34 cellular contexts compared by ENCODE assay signal in genomic region chr13:113361406-113361805, GRCh38. TPM values are rescaled to one million over a fixed set of nuclear protein-coding genes. Genes with fewer than 3 reads are reported as not detected.
DNase-seq lines count a peak whose midpoint lies in the region; ATAC-seq, FAIRE-seq and TF ChIP-seq lines count a peak whose summit lies in the region.
"Had no signal": no experiment of that assay in that cellular context is flagged by ENCODE, and none has a peak within 500 bp of the region (broad histone marks: within the 10 kb centered on the region; RNA-seq: fewer than 3 reads in every experiment).

No MANE protein-coding gene starts in this region.

- H3K4me1 Mint-ChIP-seq in nephron progenitor cell = peaks cover 19% of the 10 kb centered on the region

- H3K36me3 ChIP-seq in K562 (ENCODE audit: control insufficient read depth, insufficient read depth, low read length) = 0 out of 3 replicates have a peak, but pooled peaks cover 3% of the 10 kb centered on the region
- H3K36me3 ChIP-seq: adrenal gland, BLaER1, pancreas had no signal

- TF ChIP-seq POLR2A in K562 (conservative IDR thresholded peaks at IDR 0.05) = no peak

- DNase-seq in CD1c-positive myeloid dendritic cell (ENCODE audit: extremely low spot score) = peak; percentile 8
- peak; percentile 57 for DNase-seq in GM13976 (ENCODE audit: low spot score)
- no peak for DNase-seq in K562 (ENCODE audit: extremely low read depth in 1 of 4, low spot score in 3 of 4)
- DNase-seq in nephron progenitor cell = no peak
- no peak for DNase-seq in substantia nigra (lab: John Stamatoyannopoulos, UW)
- DNase-seq in ecto neural progenitor cell (ENCODE audit: low spot score) = no peak
- no peak for DNase-seq in stimulated activated CD4-positive, alpha-beta T cell treated with anti-CD3 and anti-CD28 coated beads, Interleukin-2, amount 100 ng/mL, for 48 hours
- DNase-seq: activated CD4-positive, CD25-positive, alpha-beta regulatory T cell treated with anti-CD3 and anti-CD28 coated beads, Interleukin-2, amount 50 U/mL, for 72 hours; activated naive CD4-positive, alpha-beta T cell; activated T-cell treated with anti-CD3 and anti-CD28 coated beads, Interleukin-2, amount 50 U/mL, for 24 hours; body of pancreas; cerebellar nuclear complex; COR-L47; DMS53; islet precursor cell; Karpas-422; naive thymus-derived CD8-positive, alpha-beta T cell; NCI-H146; NCI-H2107; NCI-H446; NCI-H774; right cardiac atrium; stimulated activated CD4-positive, alpha-beta T cell treated with anti-CD3 and anti-CD28 coated beads, Interleukin-4, amount 100 ng/mL, for 4 hours; stimulated activated naive CD4-positive, alpha-beta T cell treated with Interleukin-2 at 50 U/mL for 16 hours had no signal

- no peak overlapping the region for H3K4me2 ChIP-seq in K562 (ENCODE audit: insufficient read depth, low read length)
- H3K4me2 ChIP-seq: BLaER1 had no signal

- ATAC-seq in K562 = no peak
- ATAC-seq: body of pancreas, pancreas, right cardiac atrium had no signal

- no peaks in the 10 kb centered on the region for H3K9me3 Mint-ChIP-seq in nephron progenitor cell
- H3K9me3 Mint-ChIP-seq: activated T-cell treated with anti-CD3 and anti-CD28 coated beads, Interleukin-2, amount 50 U/mL, for 24 hours; naive thymus-derived CD8-positive, alpha-beta T cell had no signal

- CTCF ChIA-PET in K562 (lab: Yijun Ruan, JAX; ENCODE audit: low intra/inter-chr PET ratio) = no interaction called here

- H3K4me3 ChIP-seq in K562 = no peak overlapping the region
- H3K4me3 ChIP-seq: adrenal gland, BLaER1, body of pancreas, dorsolateral prefrontal cortex, pancreas, SK-N-MC had no signal

- in situ Hi-C loops in GM13976 (cut with MboI; ENCODE audit: low sequenced_read_pairs, unreplicated experiment) (no loop called here), K562 (cut with MboI) (no loop called here)

- H3K27ac Mint-ChIP-seq in nephron progenitor cell = no peak overlapping the region
- H3K27ac Mint-ChIP-seq: activated T-cell treated with anti-CD3 and anti-CD28 coated beads, Interleukin-2, amount 50 U/mL, for 24 hours had no signal

- H3K9me1 ChIP-seq in K562 (ENCODE audit: control insufficient read depth, insufficient read depth, low read length) = no peaks in the 10 kb centered on the region

- no TSS peak for BruUV-seq in K562 (replicated peaks; lab: Mats Ljungman, UMichigan)

- 89% methylated on average over 5 of the region's 7 CpGs for WGBS in K562 (ENCODE audit: insufficient coverage, low coverage, missing lambda C conversion rate)

- H3K27ac ChIP-seq in K562 (ENCODE audit: extremely low read depth, low read depth, low read length) = no peak overlapping the region
- H3K27ac ChIP-seq in substantia nigra (ENCODE audit: low read depth, low read length, poor library complexity, severe bottlenecking) = no peak overlapping the region
- H3K27ac ChIP-seq: adrenal gland, BLaER1, body of pancreas, dorsolateral prefrontal cortex, pancreas, RWPE1, SK-N-MC had no signal

- POLR2A ChIA-PET in K562 (lab: Yijun Ruan, JAX) = no interaction called here

- TF ChIP-seq CTCF in GM13976 (IDR thresholded peaks at IDR 0.05; ENCODE audit: borderline replicate concordance, control extremely low read depth, extremely low read depth, insufficient read depth, missing control alignments) (no peak), K562 (IDR thresholded peaks at IDR 0.05 in 2 of 3, conservative IDR thresholded peaks at IDR 0.05 in 1 of 3; ENCODE audit: insufficient read depth in 2 of 3, low read depth in 1 of 3, low read length in 3 of 3) (no peak), nephron progenitor cell (IDR thresholded peaks at IDR 0.05) (no peak)

- H2AFZ ChIP-seq in K562 (ENCODE audit: low read depth, low read length) = no peak overlapping the region

- H3K9me3 ChIP-seq in K562 (replicated peaks; ENCODE audit: control insufficient read depth, insufficient read depth, low read depth, low read length) = no peaks in the 10 kb centered on the region
- H3K9me3 ChIP-seq: adrenal gland, BLaER1, body of pancreas, pancreas had no signal

- H4K20me1 ChIP-seq in K562 (replicated peaks; ENCODE audit: control insufficient read depth, insufficient read depth, low read length) = no peaks in the 10 kb centered on the region
- H4K20me1 ChIP-seq: BLaER1 had no signal

- intact Hi-C loops in K562 (cut with micrococcal nuclease) = no loop called here

- H3K9ac ChIP-seq in K562 (ENCODE audit: insufficient read depth in 1 of 2, low read depth in 2 of 2, low read length in 2 of 2) = no peak overlapping the region
- H3K9ac ChIP-seq: BLaER1 had no signal

- H3K4me3 Mint-ChIP-seq in nephron progenitor cell = peak overlapping the region; percentile 40
- H3K4me3 Mint-ChIP-seq: activated T-cell treated with anti-CD3 and anti-CD28 coated beads, Interleukin-2, amount 50 U/mL, for 24 hours had no signal

- no peak for FAIRE-seq in K562 (lab: Jason Lieb, UNC)
- FAIRE-seq: G401.6, GM18507, pancreas had no signal

- peaks cover 32% of the 10 kb centered on the region for H3K27me3 Mint-ChIP-seq in nephron progenitor cell (ENCODE audit: low read depth, poor library complexity)

- no peaks in the 10 kb centered on the region for H3K27me3 ChIP-seq in K562 (ENCODE audit: control insufficient read depth in 2 of 2, insufficient read depth in 2 of 2, low read length in 2 of 2)
- H3K27me3 ChIP-seq: adrenal gland, body of pancreas, pancreas had no signal

- peaks cover 5% of the 10 kb centered on the region for H3K36me3 Mint-ChIP-seq in nephron progenitor cell (ENCODE audit: low read depth)

- no peak for TF ChIP-seq RAD21 in K562 (CRISPR knock-in tag; conservative IDR thresholded peaks at IDR 0.05 in 1 of 2, IDR thresholded peaks at IDR 0.05 in 1 of 2)

- peaks cover 18 to 39% of the 10 kb centered on the region in 2 experiments; a peak in 4 of 5 replicates for H3K4me1 ChIP-seq in K562 (replicated peaks in 1 of 2; ENCODE audit: control insufficient read depth in 2 of 2, insufficient read depth in 2 of 2, low read length in 2 of 2)

- H3K79me2 ChIP-seq in K562 (ENCODE audit: control insufficient read depth, insufficient read depth, low read length) = peaks cover 8% of the 10 kb centered on the region; the same call in 2 of the 3 replicates

- TF ChIP-seq EP300 in K562 (IDR thresholded peaks at IDR 0.05; ENCODE audit: low read length) = no peak

TF ChIP-seq in K562, 482 proteins besides CTCF, POLR2A, EP300 and RAD21:
- TF ChIP-seq NFE2 (IDR thresholded peaks at IDR 0.05; ENCODE audit: low read depth) (0 out of 2 replicates have a peak, but pooled peaks have one; percentile 10), ZNF146 (CRISPR knock-in tag; IDR thresholded peaks at IDR 0.05; ENCODE audit: unreplicated experiment) (no peak)

RNA-seq across cellular contexts. Expression of gene GRTP1, which starts 2.5 kb away (rescaled TPM):
- total RNA-seq in K562 (2011; cell fraction: chromatin; rRNA removed; ENCODE audit: low replicate concordance) = 18.8 and 19.9 TPM in 2 replicates
- total RNA-seq in K562 (2011; cell fraction: nucleolus; rRNA removed) = 13.2 and 14.3 TPM in 2 replicates
- 19.1 and 25.3 TPM in 2 replicates for total RNA-seq in K562 (2011; cell fraction: nucleoplasm; rRNA removed)
- 7.9 and 9.9 TPM in 2 replicates for total RNA-seq in K562 (2014; rRNA removed)
- total RNA-seq in K562 (2014; rRNA removed; fragmentation: Illumina TruSeq; extraction: Trizol) = 6.6 and 7.8 TPM in 2 replicates
- total RNA-seq in K562 (2015; rRNA removed; fragmentation: Illumina TruSeq; extraction: Trizol) = 8.4 and 9.0 TPM in 2 replicates
- total RNA-seq in K562 (2021) = 14.7 and 15.0 TPM in 2 replicates
- 9.0 and 10.3 TPM in 2 replicates for polyA plus RNA-seq in K562 (2011; rRNA removed)
- polyA plus RNA-seq in K562 (2011; cell fraction: cytosol; rRNA removed) = 7.6 and 7.7 TPM in 2 replicates
- polyA plus RNA-seq in K562 (2011; cell fraction: nucleus; rRNA removed) = 9.9 and 10.2 TPM in 2 replicates
- polyA plus RNA-seq in K562 (2012) = 10.7 and 14.1 TPM in 2 replicates
- polyA plus RNA-seq in K562 (2014; fragmentation: Illumina TruSeq; extraction: Trizol) = 9.8 and 10.9 TPM in 2 replicates
- 1 to 10 TPM in 1 of 2 experiments, under 1 TPM in 1; 0.28 to 1.6 TPM for polyA plus RNA-seq in K562 (2014; fragmentation: Nextera tagmentation; extraction: Ambion mirVana)
- polyA plus RNA-seq in K562 (2014; rRNA removed) = 12.9 and 17.7 TPM in 2 replicates
- 3.2 and 3.7 TPM in 2 replicates for polyA minus RNA-seq in K562 (2011; rRNA and poly(A)+ RNA removed)
- 6.2 and 9.0 TPM in 2 replicates for polyA minus RNA-seq in K562 (2011; cell fraction: cytosol; rRNA and poly(A)+ RNA removed)
- 4.8 and 7.8 TPM in 2 replicates for polyA minus RNA-seq in K562 (2011; cell fraction: nucleus; rRNA and poly(A)+ RNA removed)
- total RNA-seq: glomerular endothelial cell; naive thymus-derived CD8-positive, alpha-beta T cell; T-helper 1 cell treated with Interleukin-12 subunit alpha and Interleukin-12 subunit beta and Interleukin-4 antibody, amounts not matched to agents 30 ng/mL and 1 ng/mL, for 36 hours had no signal
- polyA plus RNA-seq: naive thymus-derived CD8-positive, alpha-beta T cell had no signal

Comparison
In these comparisons a context has a peak if more than half of its experiments do, and no peak if none do; other contexts are left out.
1. DNase-seq: peak in CD1c-positive myeloid dendritic cell (single experiment) and GM13976 (single experiment); none in K562 (0 of 4), nephron progenitor cell (single experiment), substantia nigra (0 of 49), ecto neural progenitor cell (single experiment) and stimulated activated CD4-positive, alpha-beta T cell treated with anti-CD3 and anti-CD28 coated beads, Interleukin-2, amount 100 ng/mL, for 48 hours (0 of 2).